15 cellular contexts compared by ENCODE assay signal in the genomic region with DNA sequence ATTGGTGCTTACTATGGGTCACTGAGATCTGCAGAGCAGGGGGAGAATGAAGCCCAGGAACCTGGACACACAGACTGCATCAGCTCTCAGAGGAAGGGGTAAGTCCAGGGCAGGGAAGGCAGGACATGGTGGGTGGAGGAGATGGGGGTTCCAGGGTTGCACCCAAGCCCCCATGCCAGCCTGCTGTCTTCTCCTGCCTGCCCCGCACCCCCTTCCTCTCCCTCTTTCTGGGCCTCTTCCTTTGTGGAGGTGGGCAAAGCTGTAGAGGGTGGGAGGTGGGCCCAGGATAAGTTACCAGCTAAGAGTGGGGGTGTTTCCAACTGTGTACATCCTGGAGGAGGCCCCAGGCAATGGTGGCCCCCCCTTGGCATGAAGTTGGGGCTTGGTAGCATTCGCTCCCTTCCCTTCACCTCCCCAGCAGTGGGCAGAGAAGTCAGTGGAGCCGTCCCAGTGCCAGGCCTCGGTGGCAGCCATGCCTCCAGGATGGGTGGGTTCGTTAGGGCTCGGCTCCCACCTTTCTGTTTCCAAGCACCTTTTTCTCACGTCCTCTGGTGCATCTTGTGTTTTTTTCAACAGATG.
DNase-seq lines count a peak whose midpoint lies in the region; ATAC-seq and TF ChIP-seq lines count a peak whose summit lies in the region.
"Had no signal": no experiment of that assay in that cellular context is flagged by ENCODE, and none has a peak within 500 bp of the region (broad histone marks: within the 10 kb centered on the region; RNA-seq: fewer than 3 reads in every experiment).

No MANE protein-coding gene starts in this region.

- H3K4me1 Mint-ChIP-seq in stimulated activated naive CD8-positive, alpha-beta T cell treated with anti-CD3 and anti-CD28 coated beads, Interleukin-15, amount 100 ng/mL, for 72 hours, result no peaks in the 10 kb centered on the region
- H3K4me1 Mint-ChIP-seq: CD4-positive, alpha-beta memory T cell had no signal

- H3K4me3 ChIP-seq in foreskin fibroblast (ENCODE audit: low read depth in 1 of 2, low read length in 2 of 2), result no peak overlapping the region

- no peak overlapping the region for H3K27ac Mint-ChIP-seq in stimulated activated naive CD8-positive, alpha-beta T cell treated with anti-CD3 and anti-CD28 coated beads, Interleukin-15, amount 100 ng/mL, for 72 hours
- H3K27ac Mint-ChIP-seq: CD4-positive, alpha-beta memory T cell; HFFc6 had no signal

- ATAC-seq in stimulated activated naive CD8-positive, alpha-beta T cell treated with anti-CD3 and anti-CD28 coated beads, Interleukin-15, amount 100 ng/mL, for 72 hours, result peak; percentile 22
- no peak for ATAC-seq in stimulated activated naive CD8-positive, alpha-beta T cell treated with anti-CD3 and anti-CD28 coated beads, Interleukin-15, Interleukin-2, amounts not matched to agents 100 U/mL and 50 U/mL, for 24 hours
- ATAC-seq in HG03432 (IDR thresholded peaks at IDR 0.05; ENCODE audit: unreplicated experiment) (no peak), GM21528 (IDR thresholded peaks at IDR 0.05; ENCODE audit: low FRiP score, unreplicated experiment) (no peak)

- no peaks in the 10 kb centered on the region for H3K9me3 Mint-ChIP-seq in stimulated activated naive CD8-positive, alpha-beta T cell treated with anti-CD3 and anti-CD28 coated beads, Interleukin-15, amount 100 ng/mL, for 72 hours
- H3K9me3 Mint-ChIP-seq: CD4-positive, alpha-beta memory T cell; HFFc6 had no signal

- TF ChIP-seq CTCF in foreskin fibroblast (IDR thresholded peaks at IDR 0.05; ENCODE audit: low read depth, low read length), result no peak

- DNase-seq in stimulated activated naive CD8-positive, alpha-beta T cell treated with anti-CD3 and anti-CD28 coated beads, Interleukin-15, amount 100 ng/mL, for 72 hours, result no peak
- DNase-seq in stimulated activated naive CD8-positive, alpha-beta T cell treated with anti-CD3 and anti-CD28 coated beads, Interleukin-15, Interleukin-2, amounts not matched to agents 100 U/mL and 50 U/mL, for 24 hours, result no peak
- peak; percentile 59 for DNase-seq in mesenteric fat pad (ENCODE audit: low spot score)
- DNase-seq in posterior vena cava (ENCODE audit: low spot score), result peak; percentile 67
- no peak for DNase-seq in foreskin fibroblast
- DNase-seq: C1 segment of cervical spinal cord; CD4-positive, alpha-beta memory T cell; DMS153; DMS79 treated with DMSO at 0.1 percent for 48 hours; EL; HCEC 1CT; HFFc6 had no signal

- no peak overlapping the region for H3K4me3 Mint-ChIP-seq in stimulated activated naive CD8-positive, alpha-beta T cell treated with anti-CD3 and anti-CD28 coated beads, Interleukin-15, amount 100 ng/mL, for 72 hours
- H3K4me3 Mint-ChIP-seq: B cell; CD4-positive, alpha-beta memory T cell; HFFc6 had no signal

- no peaks in the 10 kb centered on the region for H3K27me3 Mint-ChIP-seq in stimulated activated naive CD8-positive, alpha-beta T cell treated with anti-CD3 and anti-CD28 coated beads, Interleukin-15, amount 100 ng/mL, for 72 hours
- H3K27me3 Mint-ChIP-seq: B cell had no signal

- intact Hi-C loops in posterior vena cava (cut with DNase I), result no loop called here

Comparison
In these comparisons a context has a peak if more than half of its experiments do, and no peak if none do; other contexts are left out.
1. DNase-seq: peak in mesenteric fat pad (single experiment) and posterior vena cava (single experiment); none in stimulated activated naive CD8-positive, alpha-beta T cell treated with anti-CD3 and anti-CD28 coated beads, Interleukin-15, amount 100 ng/mL, for 72 hours (0 of 2), stimulated activated naive CD8-positive, alpha-beta T cell treated with anti-CD3 and anti-CD28 coated beads, Interleukin-15, Interleukin-2, amounts not matched to agents 100 U/mL and 50 U/mL, for 24 hours (single experiment) and foreskin fibroblast (0 of 2).